Comparison of ENCODE assay signal across 19 cellular contexts in genomic region chr17:43543300-43543699, GRCh38. TPM values are rescaled to one million over a fixed set of nuclear protein-coding genes. Genes with fewer than 3 reads are reported as not detected.
DNase-seq lines count a peak whose midpoint lies in the region; ATAC-seq and TF ChIP-seq lines count a peak whose summit lies in the region.
"Had no signal": no experiment of that assay in that cellular context is flagged by ENCODE, and none has a peak within 500 bp of the region (broad histone marks: within the 10 kb centered on the region; RNA-seq: fewer than 3 reads in every experiment).

No MANE protein-coding gene starts in this region.

- peak overlapping the region; percentile 69 to 73 for H2BK12ac ChIP-seq in mesenchymal stem cell (ENCODE audit: low read length in 2 of 2)

- peak overlapping the region in 1 of 2 experiments; percentile 71 for H3K14ac ChIP-seq in mesenchymal stem cell (ENCODE audit: low read length in 2 of 2)

- H3K36me3 ChIP-seq in HUES64 (ENCODE audit: insufficient read depth, low read length) (no peaks in the 10 kb centered on the region), mesenchymal stem cell (ENCODE audit: control insufficient read depth in 1 of 2, insufficient read depth in 2 of 2, low read depth in 1 of 2, low read length in 2 of 2) (no peaks in the 10 kb centered on the region)
- H3K36me3 ChIP-seq: heart right ventricle, upper lobe of right lung had no signal

- ATAC-seq in activated CD8-positive, alpha-beta memory T cell treated with anti-CD3 and anti-CD28 coated beads, Interleukin-2, amount 10 ng/mL, durations not matched to agents 7 days and 5 days = no peak
- ATAC-seq: heart right ventricle; left lobe of liver; right cardiac atrium; stimulated activated naive CD8-positive, alpha-beta T cell treated with anti-CD3 and anti-CD28 coated beads, Interleukin-15, amount 100 ng/mL, for 72 hours; upper lobe of right lung had no signal

- peaks cover 25% of the 10 kb centered on the region for H3K79me1 ChIP-seq in mesenchymal stem cell (replicated peaks; ENCODE audit: low read length, poor library complexity, severe bottlenecking)

- peaks cover 54% of the 10 kb centered on the region for H3K27me3 Mint-ChIP-seq in brain
- peaks cover 53% of the 10 kb centered on the region for H3K27me3 Mint-ChIP-seq in activated CD8-positive, alpha-beta memory T cell treated with anti-CD3 and anti-CD28 coated beads, Interleukin-2, amount 10 ng/mL, durations not matched to agents 7 days and 5 days

- peaks cover 57% of the 10 kb centered on the region for H3K4me1 ChIP-seq in HUES64 (ENCODE audit: insufficient read depth, low read length)
- peaks cover 29% of the 10 kb centered on the region for H3K4me1 ChIP-seq in mesenchymal stem cell (ENCODE audit: control insufficient read depth, insufficient read depth, low read depth, low read length)

- no peaks in the 10 kb centered on the region for H3K36me3 Mint-ChIP-seq in brain
- no peaks in the 10 kb centered on the region for H3K36me3 Mint-ChIP-seq in activated CD8-positive, alpha-beta memory T cell treated with anti-CD3 and anti-CD28 coated beads, Interleukin-2, amount 10 ng/mL, durations not matched to agents 7 days and 5 days

- peak overlapping the region; percentile 34 for H2BK15ac ChIP-seq in mesenchymal stem cell (ENCODE audit: low read depth, poor library complexity, severe bottlenecking)

- H3K4me1 Mint-ChIP-seq in brain = peaks cover 63% of the 10 kb centered on the region
- H3K4me1 Mint-ChIP-seq in activated CD8-positive, alpha-beta memory T cell treated with anti-CD3 and anti-CD28 coated beads, Interleukin-2, amount 10 ng/mL, durations not matched to agents 7 days and 5 days = peaks cover 19% of the 10 kb centered on the region

- H4K91ac ChIP-seq in mesenchymal stem cell (ENCODE audit: low read length) = peak overlapping the region; percentile 81

- no peak for DNase-seq in AG04450 (ENCODE audit: low read depth, low spot score)
- DNase-seq in mesenchymal stem cell = no peak
- no peak for DNase-seq in NCI-H748 (lab: John Stamatoyannopoulos, UW; ENCODE audit: unreplicated experiment)
- DNase-seq in stimulated activated CD4-positive, alpha-beta T cell treated with anti-CD3 and anti-CD28 coated beads, Interleukin-12 subunit alpha, Interleukin-12 subunit beta, amount 100 ng/mL, for 4 hours = no peak
- no peak for DNase-seq in NCI-H1930 (lab: John Stamatoyannopoulos, UW)
- no peak for DNase-seq in activated CD8-positive, alpha-beta memory T cell treated with anti-CD3 and anti-CD28 coated beads, Interleukin-2, amount 10 ng/mL, durations not matched to agents 7 days and 5 days
- DNase-seq: activated CD4-positive, alpha-beta T cell treated with anti-CD3 and anti-CD28 coated beads for 4 hours; activated effector memory CD4-positive, alpha-beta T cell treated with Interleukin-2 at 50 U/mL for 16 hours; CD4-positive, alpha-beta T cell; cerebellar nuclear complex; heart right ventricle; NCI-H1417; right cardiac atrium; stimulated activated CD4-positive, alpha-beta T cell treated with anti-CD3 and anti-CD28 coated beads, Interleukin-1b, Interleukin-23, amount 100 ng/mL, for 48 hours; stimulated activated naive CD8-positive, alpha-beta T cell treated with anti-CD3 and anti-CD28 coated beads, Interleukin-15, amount 100 ng/mL, for 72 hours; upper lobe of right lung had no signal

- TF ChIP-seq CTCF in AG04450 (IDR thresholded peaks at IDR 0.05; ENCODE audit: low read depth, low read length) (no peak), brain (conservative IDR thresholded peaks at IDR 0.05) (no peak)

- H2BK120ac ChIP-seq in mesenchymal stem cell (ENCODE audit: low read depth, low read length) = peak overlapping the region; percentile 74

- peak overlapping the region in 2 of 5 experiments; percentile 44 to 82 for H3K27ac Mint-ChIP-seq in brain
- H3K27ac Mint-ChIP-seq in activated CD8-positive, alpha-beta memory T cell treated with anti-CD3 and anti-CD28 coated beads, Interleukin-2, amount 10 ng/mL, durations not matched to agents 7 days and 5 days = no peak overlapping the region
- H3K27ac Mint-ChIP-seq: CD4-positive, alpha-beta T cell; stimulated activated naive CD8-positive, alpha-beta T cell treated with anti-CD3 and anti-CD28 coated beads, Interleukin-15, amount 100 ng/mL, for 72 hours had no signal

- H3K4me3 Mint-ChIP-seq in brain = peak overlapping the region in 4 of 5 experiments; percentile 84 to 95 (median 87)
- no peak overlapping the region for H3K4me3 Mint-ChIP-seq in activated CD8-positive, alpha-beta memory T cell treated with anti-CD3 and anti-CD28 coated beads, Interleukin-2, amount 10 ng/mL, durations not matched to agents 7 days and 5 days
- H3K4me3 Mint-ChIP-seq: stimulated activated naive CD8-positive, alpha-beta T cell treated with anti-CD3 and anti-CD28 coated beads, Interleukin-15, amount 100 ng/mL, for 72 hours had no signal

- H3K27me3 ChIP-seq in AG04450 (ENCODE audit: control insufficient read depth, insufficient read depth, low read length) (no peaks in the 10 kb centered on the region), HUES64 (ENCODE audit: insufficient read depth, low read length) (peaks cover 18% of the 10 kb centered on the region), mesenchymal stem cell (ENCODE audit: control insufficient read depth in 1 of 2, insufficient read depth in 1 of 2, low read length in 2 of 2) (no peaks in the 10 kb centered on the region)

- peak overlapping the region; percentile 12; the same call in 1 of the 2 replicates for H3K4me3 ChIP-seq in AG04450 (ENCODE audit: low read depth, low read length)
- peak overlapping the region; percentile 76 for H3K4me3 ChIP-seq in HUES64 (ENCODE audit: low read length)
- H3K4me3 ChIP-seq in mesenchymal stem cell (ENCODE audit: insufficient read depth in 1 of 2, low read depth in 1 of 2, low read length in 2 of 2) = peak overlapping the region in 1 of 2 experiments; percentile 81
- H3K4me3 ChIP-seq: heart right ventricle, upper lobe of right lung had no signal

- H2AFZ ChIP-seq in mesenchymal stem cell (ENCODE audit: low read depth, low read length) = no peak overlapping the region

- 14% methylated on average over 4 of the region's 4 CpGs for WGBS in HUES64
- WGBS in mesenchymal stem cell = 25% methylated on average over 3 of the region's 4 CpGs

- peak overlapping the region; percentile 84 for H4K8ac ChIP-seq in mesenchymal stem cell (ENCODE audit: low read length)

- peak overlapping the region; percentile 37 for H2AK5ac ChIP-seq in mesenchymal stem cell (ENCODE audit: low read length, severe bottlenecking)

- H3K9me3 Mint-ChIP-seq in brain = no peaks in the 10 kb centered on the region
- H3K9me3 Mint-ChIP-seq in activated CD8-positive, alpha-beta memory T cell treated with anti-CD3 and anti-CD28 coated beads, Interleukin-2, amount 10 ng/mL, durations not matched to agents 7 days and 5 days (ENCODE audit: low read depth) = no peaks in the 10 kb centered on the region
- H3K9me3 Mint-ChIP-seq: CD4-positive, alpha-beta T cell; stimulated activated naive CD8-positive, alpha-beta T cell treated with anti-CD3 and anti-CD28 coated beads, Interleukin-15, amount 100 ng/mL, for 72 hours had no signal

- H3K27ac ChIP-seq in AG04450 (ENCODE audit: low read depth, low read length) = peak overlapping the region; percentile 11
- no peak overlapping the region for H3K27ac ChIP-seq in HUES64 (ENCODE audit: low read depth, low read length)
- no peak overlapping the region for H3K27ac ChIP-seq in mesenchymal stem cell (ENCODE audit: low read length, poor library complexity, severe bottlenecking)
- H3K27ac ChIP-seq: heart right ventricle, upper lobe of right lung had no signal

- CTCF ChIA-PET in AG04450 (lab: Charles Lee) = interaction anchor here (0.9 to 2.2 kb wide), 2 partner anchors 33 to 151 kb away, joined by 3 to 5 read pairs; no protein-coding TSS in a partner anchor
- CTCF ChIA-PET in activated CD8-positive, alpha-beta memory T cell treated with anti-CD3 and anti-CD28 coated beads, Interleukin-2, amount 10 ng/mL, durations not matched to agents 7 days and 5 days (lab: Charles Lee) = interaction anchor here (1.1 kb wide), 1 partner anchor 59 kb away, joined by 3 read pairs; the partner anchor contains the start of gene DHX8

- peak overlapping the region in 1 of 2 experiments; percentile 7 for H3K23ac ChIP-seq in mesenchymal stem cell (ENCODE audit: low read length in 2 of 2)

- H3K9ac ChIP-seq in HUES64 (ENCODE audit: low read depth, low read length) (no peak overlapping the region), mesenchymal stem cell (ENCODE audit: low read length) (no peak overlapping the region)

- no peak overlapping the region for H2BK5ac ChIP-seq in mesenchymal stem cell (ENCODE audit: low read depth, low read length, poor library complexity, severe bottlenecking)

- no peak overlapping the region for H3K4me2 ChIP-seq in mesenchymal stem cell (ENCODE audit: low read length, poor library complexity, severe bottlenecking)

- H3K9me3 ChIP-seq in AG04450 (ENCODE audit: control insufficient read depth, insufficient read depth, low read length) (no peaks in the 10 kb centered on the region), HUES64 (ENCODE audit: insufficient read depth, low read depth, low read length) (no peaks in the 10 kb centered on the region), mesenchymal stem cell (ENCODE audit: control insufficient read depth, low read length) (no peaks in the 10 kb centered on the region)
- H3K9me3 ChIP-seq: heart right ventricle, upper lobe of right lung had no signal

- H3K4ac ChIP-seq in mesenchymal stem cell (ENCODE audit: low read depth in 1 of 2, low read length in 2 of 2) = no peak overlapping the region

- H3K18ac ChIP-seq in mesenchymal stem cell (ENCODE audit: low read depth in 1 of 2, low read length in 2 of 2) = peak overlapping the region; percentile 69 to 75

- POLR2A ChIA-PET in AG04450 (lab: Yijun Ruan, JAX) = interaction anchor here (0.7 kb wide), 1 partner anchor 12 kb away, joined by 3 read pairs; no protein-coding TSS in a partner anchor

RNA-seq across cellular contexts. Expression of gene ETV4, which starts 2.8 kb away (rescaled TPM):
- 6.7 and 8.0 TPM in 2 replicates for polyA plus RNA-seq in AG04450 (2011; rRNA removed)
- polyA minus RNA-seq in AG04450 (2011; rRNA and poly(A)+ RNA removed) = 5.9 and 9.5 TPM in 2 replicates
- polyA plus RNA-seq in HUES64 (2013, experiment 1 of 2) = 86.7 TPM
- polyA plus RNA-seq in HUES64 (2013, experiment 2 of 2) = 87.0 TPM
- 1.3 TPM for polyA plus RNA-seq in brain (ENCODE audit: insufficient read depth, low read depth, low replicate concordance)
- 25.3 TPM for polyA plus RNA-seq in mesenchymal stem cell (2013, experiment 1 of 2)
- 24.1 TPM for polyA plus RNA-seq in mesenchymal stem cell (2013, experiment 2 of 2)
- total RNA-seq in activated CD8-positive, alpha-beta memory T cell treated with anti-CD3 and anti-CD28 coated beads, Interleukin-2, amount 10 ng/mL, durations not matched to agents 7 days and 5 days = 1 to 10 TPM in 1 of 2 experiments, under 1 TPM in 1; 0.82 to 1.9 TPM
- total RNA-seq: CD4-positive, alpha-beta T cell had no signal

RNA-seq across cellular contexts. Expression of gene DHX8, which starts 59.5 kb away (rescaled TPM):
- polyA plus RNA-seq in AG04450 (2011; rRNA removed) (46.0 and 47.3 TPM in 2 replicates), brain (ENCODE audit: insufficient read depth, low read depth, low replicate concordance) (54.1 TPM)
- polyA minus RNA-seq in AG04450 (2011; rRNA and poly(A)+ RNA removed) = 67.3 and 71.7 TPM in 2 replicates
- 25.6 TPM for polyA plus RNA-seq in HUES64 (2013, experiment 1 of 2)
- 25.8 TPM for polyA plus RNA-seq in HUES64 (2013, experiment 2 of 2)
- 28.3 TPM for polyA plus RNA-seq in mesenchymal stem cell (2013, experiment 1 of 2)
- 28.4 TPM for polyA plus RNA-seq in mesenchymal stem cell (2013, experiment 2 of 2)
- total RNA-seq in activated CD8-positive, alpha-beta memory T cell treated with anti-CD3 and anti-CD28 coated beads, Interleukin-2, amount 10 ng/mL, durations not matched to agents 7 days and 5 days = 10 to 100 TPM; 59.1 to 66.2 TPM
